Comparison of ENCODE assay signal across 15 cellular contexts in genomic region chr1:181073638-181074037, GRCh38. TPM values are rescaled to one million over a fixed set of nuclear protein-coding genes. Genes with fewer than 3 reads are reported as not detected.
DNase-seq lines count a peak whose midpoint lies in the region; ATAC-seq and TF ChIP-seq lines count a peak whose summit lies in the region.
"Had no signal": no experiment of that assay in that cellular context is flagged by ENCODE, and none has a peak within 500 bp of the region (broad histone marks: within the 10 kb centered on the region; RNA-seq: fewer than 3 reads in every experiment).

No MANE protein-coding gene starts in this region.

- no peak for TF ChIP-seq POLR2A in vagina (IDR thresholded peaks at IDR 0.05)

- H3K4me1 ChIP-seq in vagina, result no peaks in the 10 kb centered on the region

- no peaks in the 10 kb centered on the region for H3K27me3 ChIP-seq in vagina
- H3K27me3 ChIP-seq: dorsolateral prefrontal cortex, tibial nerve had no signal

- no peaks in the 10 kb centered on the region for H3K36me3 ChIP-seq in vagina
- H3K36me3 ChIP-seq: tibial nerve had no signal

- CTCF ChIA-PET in WTC11 (lab: Charles Lee), result no interaction called here

- H3K27me3 Mint-ChIP-seq in WTC11 (ENCODE audit: low read depth), result peaks cover 2% of the 10 kb centered on the region; the same call in 1 of the 2 replicates
- H3K27me3 Mint-ChIP-seq: activated naive CD4-positive, alpha-beta T cell treated with anti-CD3 and anti-CD28 coated beads, Interleukin-2, amount 50 U/mL, for 24 hours had no signal

- H3K4me3 Mint-ChIP-seq in WTC11, result no peak overlapping the region
- H3K4me3 Mint-ChIP-seq: activated CD8-positive, alpha-beta memory T cell treated with anti-CD3 and anti-CD28 coated beads, Interleukin-2, amount 10 ng/mL, durations not matched to agents 7 days and 5 days; activated naive CD4-positive, alpha-beta T cell treated with anti-CD3 and anti-CD28 coated beads, Interleukin-2, amount 50 U/mL, for 24 hours had no signal

- no peak overlapping the region for H3K4me3 ChIP-seq in HFF-Myc (replicated peaks; ENCODE audit: low read depth, low read length)
- H3K4me3 ChIP-seq in foreskin fibroblast (ENCODE audit: low read depth in 1 of 2, low read length in 2 of 2), result no peak overlapping the region
- H3K4me3 ChIP-seq in vagina, result no peak overlapping the region
- H3K4me3 ChIP-seq: dorsolateral prefrontal cortex, tibial nerve had no signal

- DNase-seq in A172 (ENCODE audit: low spot score) (peak; percentile 100), HFF-Myc (ENCODE audit: extremely low read depth, low read depth) (peak; percentile 95), SW480 (ENCODE audit: low spot score) (peak; percentile 86), foreskin fibroblast (peak; percentile 84 to 93), WTC11 (ENCODE audit: low spot score) (no peak), 8988T (no peak), vagina (ENCODE audit: extremely low spot score in 2 of 2) (no peak), NCI-H187 treated with DMSO at 0.1 percent for 48 hours (lab: John Stamatoyannopoulos, UW) (no peak)
- DNase-seq: activated CD8-positive, alpha-beta memory T cell treated with anti-CD3 and anti-CD28 coated beads, Interleukin-2, amount 10 ng/mL, durations not matched to agents 7 days and 5 days; dorsolateral prefrontal cortex; NCI-H446 treated with DMSO at 0.1 percent for 48 hours; OCI-M1 had no signal

- H3K27ac ChIP-seq in vagina, result no peak overlapping the region
- H3K27ac ChIP-seq: dorsolateral prefrontal cortex, tibial nerve had no signal

- no peaks in the 10 kb centered on the region for H3K9me3 ChIP-seq in vagina
- H3K9me3 ChIP-seq: tibial nerve had no signal

- H3K27ac Mint-ChIP-seq in WTC11, result no peak overlapping the region
- H3K27ac Mint-ChIP-seq: activated CD8-positive, alpha-beta memory T cell treated with anti-CD3 and anti-CD28 coated beads, Interleukin-2, amount 10 ng/mL, durations not matched to agents 7 days and 5 days; activated naive CD4-positive, alpha-beta T cell treated with anti-CD3 and anti-CD28 coated beads, Interleukin-2, amount 50 U/mL, for 24 hours had no signal

- POLR2A ChIA-PET in WTC11 (lab: Charles Lee), result interaction anchor here (0.7 kb wide), 1 partner anchor 1575 kb away, joined by 3 read pairs; no protein-coding TSS in a partner anchor

- no peaks in the 10 kb centered on the region for H3K36me3 Mint-ChIP-seq in WTC11
- H3K36me3 Mint-ChIP-seq: activated CD8-positive, alpha-beta memory T cell treated with anti-CD3 and anti-CD28 coated beads, Interleukin-2, amount 10 ng/mL, durations not matched to agents 7 days and 5 days had no signal

- intact Hi-C loops in vagina (cut with DNase I), result no loop called here

- H3K4me1 Mint-ChIP-seq in WTC11, result peaks cover 24% of the 10 kb centered on the region
- H3K4me1 Mint-ChIP-seq: activated naive CD4-positive, alpha-beta T cell treated with anti-CD3 and anti-CD28 coated beads, Interleukin-2, amount 50 U/mL, for 24 hours had no signal

- no peak for ATAC-seq in WTC11
- ATAC-seq: activated CD8-positive, alpha-beta memory T cell treated with anti-CD3 and anti-CD28 coated beads, Interleukin-2, amount 10 ng/mL, durations not matched to agents 7 days and 5 days; left lobe of liver had no signal

- TF ChIP-seq CTCF in HFF-Myc (IDR thresholded peaks at IDR 0.05; ENCODE audit: low read depth, low read length, missing control alignments) (no peak), foreskin fibroblast (IDR thresholded peaks at IDR 0.05; ENCODE audit: low read depth, low read length) (no peak), WTC11 (IDR thresholded peaks at IDR 0.05) (no peak), vagina (IDR thresholded peaks at IDR 0.05) (no peak)

- H3K9me3 Mint-ChIP-seq in WTC11, result peaks cover 9% of the 10 kb centered on the region

TF ChIP-seq in WTC11, 78 proteins besides CTCF, POLR2A, EP300 and RAD21:
- TF ChIP-seq FOXP1 (CRISPR knock-in tag; IDR thresholded peaks at IDR 0.05; ENCODE audit: borderline replicate concordance), result no peak
- no peak for TF ChIP-seq ETV6 (CRISPR knock-in tag; IDR thresholded peaks at IDR 0.05)
- TF ChIP-seq SOX15 (CRISPR knock-in tag; IDR thresholded peaks at IDR 0.05), result no peak
- TF ChIP-seq ZNF219 (CRISPR knock-in tag; IDR thresholded peaks at IDR 0.05; ENCODE audit: borderline replicate concordance), result no peak
- no peak for TF ChIP-seq NFATC4 (CRISPR knock-in tag; IDR thresholded peaks at IDR 0.05)
- no peak for TF ChIP-seq TEAD4 (CRISPR knock-in tag; IDR thresholded peaks at IDR 0.05)
- no peak for TF ChIP-seq ZNF416 (CRISPR knock-in tag; IDR thresholded peaks at IDR 0.05)
- TF ChIP-seq E2F4 (CRISPR knock-in tag; IDR thresholded peaks at IDR 0.05; ENCODE audit: borderline replicate concordance, low read depth), result no peak
- no peak for TF ChIP-seq EMX1 (CRISPR knock-in tag; IDR thresholded peaks at IDR 0.05)
- TF ChIP-seq ZNF512 (CRISPR knock-in tag; IDR thresholded peaks at IDR 0.05; ENCODE audit: borderline replicate concordance), result no peak
TF ChIP-seq in WTC11: peak in this region for 0.

RNA-seq across cellular contexts. Expression of gene IER5, which starts 14.9 kb away (rescaled TPM):
- 41.9 and 45.0 TPM in 2 replicates for total RNA-seq in A172 (2014; rRNA removed; shearing (Covaris generic))
- total RNA-seq in WTC11 (2021) (14.2 to 18.2 TPM (median 14.3 TPM) in 3 replicates), vagina (13.0 TPM)

RNA-seq across cellular contexts. Expression of gene MR1, which starts 39.9 kb away (rescaled TPM):
- total RNA-seq in A172 (2014; rRNA removed; shearing (Covaris generic)), result 19.6 and 21.1 TPM in 2 replicates
- total RNA-seq in WTC11 (2021), result 0.28 to 0.64 TPM (median 0.30 TPM) in 3 replicates
- 12.8 TPM for total RNA-seq in vagina

RNA-seq across cellular contexts. Expression of gene STX6, which starts 51.0 kb away (rescaled TPM):
- total RNA-seq in A172 (2014; rRNA removed; shearing (Covaris generic)), result 34.1 and 42.1 TPM in 2 replicates
- 30.2 to 32.3 TPM (median 30.5 TPM) in 3 replicates for total RNA-seq in WTC11 (2021)
- total RNA-seq in vagina, result 23.3 TPM

Comparison
In these comparisons a context has a peak if more than half of its experiments do, and no peak if none do; other contexts are left out.
1. DNase-seq: peak in A172 (single experiment), HFF-Myc (single experiment), SW480 (single experiment) and foreskin fibroblast (2 of 2); none in WTC11 (single experiment), 8988T (single experiment), vagina (0 of 2) and NCI-H187 treated with DMSO at 0.1 percent for 48 hours (single experiment).